Comparison of ENCODE assay signal across 2 cellular contexts in genomic region chr2:155215037-155215707, GRCh38.
TF ChIP-seq lines count a peak whose summit lies in the region.

No MANE protein-coding gene starts in this region.

TF ChIP-seq in liver, 16 proteins besides CTCF, POLR2A, EP300 and RAD21 (continued from another document):
- TF ChIP-seq ATF3 (IDR thresholded peaks at IDR 0.05) (peak; percentile 7), TAF1 (conservative IDR thresholded peaks at IDR 0.05) (no peak), NR2F2 (IDR thresholded peaks at IDR 0.05) (no peak), YY1 (IDR thresholded peaks at IDR 0.05) (no peak), SP1 (IDR thresholded peaks at IDR 0.05) (peak; percentile 23), RXRA (IDR thresholded peaks at IDR 0.05) (peak; percentile 22 to 46), HNF4A (conservative IDR thresholded peaks at IDR 0.05) (no peak), JUND (IDR thresholded peaks at IDR 0.05) (peak in 1 of 2 donors; percentile 15), MAX (IDR thresholded peaks at IDR 0.05) (no peak)
- TF ChIP-seq, protein P1, sequence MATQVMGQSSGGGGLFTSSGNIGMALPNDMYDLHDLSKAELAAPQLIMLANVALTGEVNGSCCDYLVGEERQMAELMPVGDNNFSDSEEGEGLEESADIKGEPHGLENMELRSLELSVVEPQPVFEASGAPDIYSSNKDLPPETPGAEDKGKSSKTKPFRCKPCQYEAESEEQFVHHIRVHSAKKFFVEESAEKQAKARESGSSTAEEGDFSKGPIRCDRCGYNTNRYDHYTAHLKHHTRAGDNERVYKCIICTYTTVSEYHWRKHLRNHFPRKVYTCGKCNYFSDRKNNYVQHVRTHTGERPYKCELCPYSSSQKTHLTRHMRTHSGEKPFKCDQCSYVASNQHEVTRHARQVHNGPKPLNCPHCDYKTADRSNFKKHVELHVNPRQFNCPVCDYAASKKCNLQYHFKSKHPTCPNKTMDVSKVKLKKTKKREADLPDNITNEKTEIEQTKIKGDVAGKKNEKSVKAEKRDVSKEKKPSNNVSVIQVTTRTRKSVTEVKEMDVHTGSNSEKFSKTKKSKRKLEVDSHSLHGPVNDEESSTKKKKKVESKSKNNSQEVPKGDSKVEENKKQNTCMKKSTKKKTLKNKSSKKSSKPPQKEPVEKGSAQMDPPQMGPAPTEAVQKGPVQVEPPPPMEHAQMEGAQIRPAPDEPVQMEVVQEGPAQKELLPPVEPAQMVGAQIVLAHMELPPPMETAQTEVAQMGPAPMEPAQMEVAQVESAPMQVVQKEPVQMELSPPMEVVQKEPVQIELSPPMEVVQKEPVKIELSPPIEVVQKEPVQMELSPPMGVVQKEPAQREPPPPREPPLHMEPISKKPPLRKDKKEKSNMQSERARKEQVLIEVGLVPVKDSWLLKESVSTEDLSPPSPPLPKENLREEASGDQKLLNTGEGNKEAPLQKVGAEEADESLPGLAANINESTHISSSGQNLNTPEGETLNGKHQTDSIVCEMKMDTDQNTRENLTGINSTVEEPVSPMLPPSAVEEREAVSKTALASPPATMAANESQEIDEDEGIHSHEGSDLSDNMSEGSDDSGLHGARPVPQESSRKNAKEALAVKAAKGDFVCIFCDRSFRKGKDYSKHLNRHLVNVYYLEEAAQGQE (IDR thresholded peaks at IDR 0.05) = no peak
TF ChIP-seq in liver: peak in this region for 5.

TF ChIP-seq in HepG2, 621 proteins besides CTCF, POLR2A, EP300 and RAD21 (continued from another document):
- no peak for TF ChIP-seq ZNF687 (CRISPR knock-in tag; IDR thresholded peaks at IDR 0.05)
- TF ChIP-seq ZNF484 (CRISPR knock-in tag; IDR thresholded peaks at IDR 0.05; ENCODE audit: borderline replicate concordance, low read depth) = no peak
- TF ChIP-seq ARID2 (CRISPR knock-in tag; IDR thresholded peaks at IDR 0.05; ENCODE audit: borderline replicate concordance) = no peak
- TF ChIP-seq TOPORS (CRISPR knock-in tag; IDR thresholded peaks at IDR 0.05) = no peak
- TF ChIP-seq SIN3A (IDR thresholded peaks at IDR 0.05; ENCODE audit: borderline replicate concordance, low read depth, low read length) = no peak
- no peak for TF ChIP-seq ZNF878 (CRISPR knock-in tag; IDR thresholded peaks at IDR 0.05)
